In the genomic region with DNA sequence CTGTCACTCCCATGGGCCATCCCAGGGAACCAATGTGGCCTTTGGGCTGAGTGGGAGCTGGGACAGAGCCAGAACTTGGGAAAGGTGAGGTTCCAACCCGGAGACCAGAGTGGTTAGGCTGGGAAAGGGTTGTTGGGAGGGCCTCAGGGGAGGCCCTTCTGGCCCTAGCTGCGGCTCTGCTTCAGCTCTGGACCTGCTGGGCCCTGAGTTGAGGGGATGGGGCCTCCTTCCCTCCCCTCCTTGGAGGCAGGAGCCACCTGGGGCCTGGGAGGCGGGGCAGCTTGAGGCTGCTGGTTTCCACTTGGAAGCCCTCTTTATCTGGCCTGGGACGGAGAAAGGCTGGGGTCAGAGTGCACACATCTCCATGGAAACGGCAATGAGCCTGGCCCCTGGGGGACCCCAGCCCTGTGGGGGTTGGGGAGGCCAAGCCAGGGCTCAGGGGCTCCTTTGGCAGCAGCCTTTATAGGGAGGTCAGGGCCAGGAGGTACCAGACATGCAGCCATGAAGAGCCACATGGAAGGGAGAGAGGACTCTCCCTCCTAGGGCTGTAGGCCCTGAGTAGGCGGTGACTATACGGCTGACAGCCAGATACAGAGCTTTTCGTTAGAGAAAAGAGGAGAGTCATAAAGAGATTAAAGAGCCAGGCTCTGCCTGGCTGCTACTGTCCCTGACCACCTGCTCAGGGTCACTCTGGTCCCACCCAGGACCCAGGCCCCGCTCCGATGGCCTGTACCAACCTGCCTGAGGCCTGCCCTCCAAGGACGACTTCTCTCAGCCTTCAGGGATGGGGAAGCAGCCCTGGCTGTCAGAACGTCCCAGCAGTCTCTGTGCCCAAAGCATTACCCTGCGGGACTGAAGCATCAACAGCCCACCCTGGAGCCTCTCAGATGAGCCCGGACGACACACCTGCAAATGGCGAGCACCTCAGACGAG, we compare ENCODE assay signal across 33 cellular contexts. TPM values are rescaled to one million over a fixed set of nuclear protein-coding genes. Genes with fewer than 3 reads are reported as not detected.
DNase-seq lines count a peak whose midpoint lies in the region; ATAC-seq, FAIRE-seq and TF ChIP-seq lines count a peak whose summit lies in the region.
"Had no signal": no experiment of that assay in that cellular context is flagged by ENCODE, and none has a peak within 500 bp of the region (broad histone marks: within the 10 kb centered on the region; RNA-seq: fewer than 3 reads in every experiment).

No MANE protein-coding gene starts in this region.

- H3K18ac ChIP-seq in IMR-90 (ENCODE audit: low read depth, low read length), result no peak overlapping the region

- no peak for TF ChIP-seq CTCF in IMR-90 (conservative IDR thresholded peaks at IDR 0.05; ENCODE audit: low read depth, low read length)
- no peak for TF ChIP-seq CTCF in K562 (IDR thresholded peaks at IDR 0.05 in 2 of 3, conservative IDR thresholded peaks at IDR 0.05 in 1 of 3; ENCODE audit: insufficient read depth in 2 of 3, low read depth in 1 of 3, low read length in 3 of 3)

- H3K27ac ChIP-seq in BLaER1 treated with 17β-estradiol and CSF1 and Interleukin-3, amounts not matched to agents 10 nM and 100 nM, result peak overlapping the region in 3 of 11 experiments; percentile 3 to 20 (median 14); a peak in 3 of 22 replicates
- H3K27ac ChIP-seq in IMR-90 (ENCODE audit: insufficient read depth, low read length), result no peak overlapping the region
- H3K27ac ChIP-seq in K562 (ENCODE audit: extremely low read depth, low read depth, low read length), result peak overlapping the region; percentile 29; the same call in 1 of the 3 replicates
- H3K27ac ChIP-seq in CD8-positive, alpha-beta memory T cell (ENCODE audit: low read depth, low read length), result no peak overlapping the region
- H3K27ac ChIP-seq: ascending aorta, coronary artery, heart left ventricle, parathyroid adenoma, right atrium auricular region had no signal

- H3K4me2 ChIP-seq in BLaER1 treated with 17β-estradiol and CSF1 and Interleukin-3, amounts not matched to agents 10 nM and 100 nM, result peak overlapping the region; percentile 73 to 86 (median 81); a peak in 20 of 22 replicates
- H3K4me2 ChIP-seq in IMR-90 (ENCODE audit: low read depth, low read length) (no peak overlapping the region), K562 (ENCODE audit: insufficient read depth, low read length) (no peak overlapping the region; the same call in 1 of the 2 replicates)
- H3K4me2 ChIP-seq: smooth muscle cell had no signal

- H4K20me1 ChIP-seq in BLaER1 treated with 17β-estradiol and CSF1 and Interleukin-3, amounts not matched to agents 10 nM and 100 nM, result peaks cover 0 to 22% (median 0%) of the 10 kb centered on the region in 11 experiments; a peak in 3 of 22 replicates
- no peaks in the 10 kb centered on the region for H4K20me1 ChIP-seq in IMR-90 (ENCODE audit: insufficient read depth, low read length)
- no peaks in the 10 kb centered on the region for H4K20me1 ChIP-seq in K562 (replicated peaks; ENCODE audit: control insufficient read depth, insufficient read depth, low read length)

- WGBS in IMR-90 (ENCODE audit: extremely low coverage in 2 of 2, insufficient read length in 1 of 2), 2 experiments, result 87% methylated on average over 8 of the region's 17 CpGs; no CpG with 5 or more reads in 1 of the 2 experiments
- 65% methylated on average over 15 of the region's 17 CpGs for WGBS in K562 (ENCODE audit: insufficient coverage, low coverage, missing lambda C conversion rate)

- H2AFZ ChIP-seq in IMR-90 (replicated peaks; ENCODE audit: low read length, poor library complexity) (no peak overlapping the region), K562 (ENCODE audit: low read depth, low read length) (0 out of 2 replicates have a peak overlapping the region, but pooled peaks have one; percentile 25)
- H2AFZ ChIP-seq: parathyroid adenoma had no signal

- no peaks in the 10 kb centered on the region for H3K9me3 Mint-ChIP-seq in T-helper 2 cell treated with Interferon-gamma antibody and Interleukin-4, amounts not matched to agents 5 μg/mL and 100 μg/mL, for 36 hours
- no peaks in the 10 kb centered on the region for H3K9me3 Mint-ChIP-seq in CD8-positive, alpha-beta memory T cell
- H3K9me3 Mint-ChIP-seq: IgD-negative memory B cell, naive B cell, type B pancreatic cell had no signal

- no peak overlapping the region for H3K27ac Mint-ChIP-seq in T-helper 2 cell treated with Interferon-gamma antibody and Interleukin-4, amounts not matched to agents 5 μg/mL and 100 μg/mL, for 36 hours
- no peak overlapping the region for H3K27ac Mint-ChIP-seq in CD8-positive, alpha-beta memory T cell
- H3K27ac Mint-ChIP-seq: B cell had no signal

- in situ Hi-C loops in IMR-90 (cut with MboI; ENCODE audit: low sequenced_read_pairs) (no loop called here), K562 (cut with MboI) (no loop called here)

- H3K4me1 ChIP-seq in BLaER1 treated with 17β-estradiol and CSF1 and Interleukin-3, amounts not matched to agents 10 nM and 100 nM, result peaks cover 21 to 42% (median 36%) of the 10 kb centered on the region in 10 experiments
- H3K4me1 ChIP-seq in IMR-90 (ENCODE audit: control insufficient read depth, insufficient read depth, low read length) (0 out of 2 replicates have a peak, but pooled peaks cover 2% of the 10 kb centered on the region), K562 (replicated peaks in 1 of 2; ENCODE audit: control insufficient read depth in 2 of 2, insufficient read depth in 2 of 2, low read length in 2 of 2) (peaks cover 19 to 34% of the 10 kb centered on the region in 2 experiments), mucosa of stomach (ENCODE audit: control insufficient read depth, insufficient read depth, low read length) (peaks cover 32% of the 10 kb centered on the region)
- H3K4me1 ChIP-seq in CD8-positive, alpha-beta memory T cell (ENCODE audit: insufficient read depth, low read length), result peaks cover 20% of the 10 kb centered on the region
- H3K4me1 ChIP-seq: ascending aorta, parathyroid adenoma had no signal

- H3K79me1 ChIP-seq in IMR-90 (ENCODE audit: low read depth in 1 of 2, low read length in 2 of 2), result 0 out of 4 replicates have a peak, but pooled peaks cover 0 to 2% of the 10 kb centered on the region in 2 experiments

- H2AK5ac ChIP-seq in IMR-90 (ENCODE audit: low read depth, low read length), result no peak overlapping the region

- no peak for TF ChIP-seq RAD21 in IMR-90 (IDR thresholded peaks at IDR 0.05; ENCODE audit: low read length)
- no peak for TF ChIP-seq RAD21 in K562 (CRISPR knock-in tag; conservative IDR thresholded peaks at IDR 0.05 in 1 of 2, IDR thresholded peaks at IDR 0.05 in 1 of 2)

- peak; percentile 44 for FAIRE-seq in K562 (lab: Jason Lieb, UNC)
- FAIRE-seq: G401.6, keratinocyte had no signal

- no peak overlapping the region for H4K91ac ChIP-seq in IMR-90 (ENCODE audit: insufficient read depth, low read depth, low read length)

- dilution Hi-C loops in IMR-90 (cut with HindIII; ENCODE audit: low sequenced_read_pairs, unreplicated experiment), result no loop called here

- no peak for TF ChIP-seq POLR2A in IMR-90 (IDR thresholded peaks at IDR 0.05; ENCODE audit: low read depth, low read length)
- TF ChIP-seq POLR2A in K562 (conservative IDR thresholded peaks at IDR 0.05), result no peak

- H3K9me1 ChIP-seq in IMR-90 (ENCODE audit: insufficient read depth, low read length) (0 out of 2 replicates have a peak, but pooled peaks cover 3% of the 10 kb centered on the region), K562 (ENCODE audit: control insufficient read depth, insufficient read depth, low read length) (no peaks in the 10 kb centered on the region)

- intact Hi-C loops in IMR-90 (cut with micrococcal nuclease) (no loop called here), K562 (cut with micrococcal nuclease) (no loop called here)

- H2BK15ac ChIP-seq in IMR-90 (ENCODE audit: low read depth, low read length), result no peak overlapping the region

- H3K4me1 Mint-ChIP-seq in T-helper 2 cell treated with Interferon-gamma antibody and Interleukin-4, amounts not matched to agents 5 μg/mL and 100 μg/mL, for 36 hours (ENCODE audit: low read depth), result peaks cover 15% of the 10 kb centered on the region
- peaks cover 16 to 21% (median 18%) of the 10 kb centered on the region in 3 donors for H3K4me1 Mint-ChIP-seq in CD8-positive, alpha-beta memory T cell

- H3K36me3 Mint-ChIP-seq in T-helper 2 cell treated with Interferon-gamma antibody and Interleukin-4, amounts not matched to agents 5 μg/mL and 100 μg/mL, for 36 hours (ENCODE audit: low read depth), result no peaks in the 10 kb centered on the region
- no peaks in the 10 kb centered on the region for H3K36me3 Mint-ChIP-seq in CD8-positive, alpha-beta memory T cell
- H3K36me3 Mint-ChIP-seq: activated naive CD8-positive, alpha-beta T cell; IgD-negative memory B cell; naive B cell; type B pancreatic cell had no signal

- no peak overlapping the region for H2BK20ac ChIP-seq in IMR-90 (ENCODE audit: low read depth, low read length)

- H3K9me3 ChIP-seq in BLaER1 treated with 17β-estradiol and CSF1 and Interleukin-3, amounts not matched to agents 10 nM and 100 nM (replicated peaks in 1 of 11), result no peaks in the 10 kb centered on the region
- H3K9me3 ChIP-seq in IMR-90 (ENCODE audit: control insufficient read depth, insufficient read depth, low read length) (no peaks in the 10 kb centered on the region), K562 (replicated peaks; ENCODE audit: control insufficient read depth, insufficient read depth, low read depth, low read length) (no peaks in the 10 kb centered on the region), mucosa of stomach (ENCODE audit: control insufficient read depth, low read length) (no peaks in the 10 kb centered on the region)
- H3K9me3 ChIP-seq in CD8-positive, alpha-beta memory T cell (ENCODE audit: low read length), result no peaks in the 10 kb centered on the region
- H3K9me3 ChIP-seq: ascending aorta, heart left ventricle, right atrium auricular region had no signal

- no peak overlapping the region for H3K56ac ChIP-seq in IMR-90 (ENCODE audit: extremely low read depth, insufficient read depth, low read length)

- H3K27me3 Mint-ChIP-seq in T-helper 2 cell treated with Interferon-gamma antibody and Interleukin-4, amounts not matched to agents 5 μg/mL and 100 μg/mL, for 36 hours (ENCODE audit: low read depth), result no peaks in the 10 kb centered on the region
- no peaks in the 10 kb centered on the region for H3K27me3 Mint-ChIP-seq in CD8-positive, alpha-beta memory T cell
- H3K27me3 Mint-ChIP-seq: activated naive CD8-positive, alpha-beta T cell; B cell; naive B cell had no signal

- no peak overlapping the region for H2BK5ac ChIP-seq in IMR-90 (ENCODE audit: low read depth, low read length, poor library complexity, severe bottlenecking)

- CTCF ChIA-PET in IMR-90 (lab: Yijun Ruan, JAX), result no interaction called here
- CTCF ChIA-PET in K562 (lab: Yijun Ruan, JAX; ENCODE audit: low intra/inter-chr PET ratio), result no interaction called here
- CTCF ChIA-PET in CD8-positive, alpha-beta memory T cell (lab: Charles Lee), result no interaction called here

- H3K4me3 Mint-ChIP-seq in T-helper 2 cell treated with Interferon-gamma antibody and Interleukin-4, amounts not matched to agents 5 μg/mL and 100 μg/mL, for 36 hours, result no peak overlapping the region
- H3K4me3 Mint-ChIP-seq in CD8-positive, alpha-beta memory T cell, result peak overlapping the region in 2 of 7 donors; percentile 11 to 65

- no peak overlapping the region for H4K5ac ChIP-seq in IMR-90 (ENCODE audit: low read depth, low read length)

- no peak overlapping the region for H3K4me3 ChIP-seq in BLaER1 treated with 17β-estradiol and CSF1 and Interleukin-3, amounts not matched to agents 10 nM and 100 nM
- H3K4me3 ChIP-seq in IMR-90 (ENCODE audit: insufficient read depth, low read depth, low read length), result no peak overlapping the region
- no peak overlapping the region for H3K4me3 ChIP-seq in K562
- no peak overlapping the region for H3K4me3 ChIP-seq in mucosa of stomach (ENCODE audit: low read length)
- H3K4me3 ChIP-seq in CD8-positive, alpha-beta memory T cell (ENCODE audit: low read length), result no peak overlapping the region
- H3K4me3 ChIP-seq: ascending aorta, coronary artery, heart left ventricle, right atrium auricular region, smooth muscle cell had no signal

- ATAC-seq in IMR-90 (ENCODE audit: low read depth) (no peak), K562 (peak; percentile 44)
- ATAC-seq: HCT116, heart left ventricle, Right ventricle myocardium inferior, SK-N-SH treated with all-trans-retinoic acid at 6 μM for 48 hours had no signal

- H3K23ac ChIP-seq in IMR-90 (ENCODE audit: low read depth, low read length), result no peak overlapping the region

- H3K14ac ChIP-seq in IMR-90 (replicated peaks; ENCODE audit: low read depth, low read length), result no peak overlapping the region

- H3K9ac ChIP-seq in BLaER1 treated with 17β-estradiol and CSF1 and Interleukin-3, amounts not matched to agents 10 nM and 100 nM, result peak overlapping the region in 6 of 11 experiments; percentile 5 to 54 (median 16); a peak in 6 of 22 replicates
- H3K9ac ChIP-seq in IMR-90 (ENCODE audit: low read depth, low read length) (no peak overlapping the region), K562 (ENCODE audit: insufficient read depth in 1 of 2, low read depth in 2 of 2, low read length in 2 of 2) (peak overlapping the region; percentile 20 to 85), mucosa of stomach (ENCODE audit: low read length) (peak overlapping the region; percentile 4)
- H3K9ac ChIP-seq: parathyroid adenoma had no signal

- TF ChIP-seq EP300 in K562 (IDR thresholded peaks at IDR 0.05; ENCODE audit: low read length), result no peak

- POLR2A ChIA-PET in IMR-90 (lab: Charles Lee; ENCODE audit: unreplicated experiment), result no interaction called here
- POLR2A ChIA-PET in K562 (lab: Yijun Ruan, JAX), result interaction anchor here (0.6 to 1.8 kb wide), 5 partner anchors 9 to 19 kb away, joined by 3 to 5 read pairs (median 4); no protein-coding TSS in a partner anchor
- POLR2A ChIA-PET in CD8-positive, alpha-beta memory T cell (lab: Charles Lee), result no interaction called here

- H2BK120ac ChIP-seq in IMR-90 (ENCODE audit: low read depth, low read length), result no peak overlapping the region

- no peak overlapping the region for H4K8ac ChIP-seq in IMR-90 (ENCODE audit: low read depth in 2 of 2, low read length in 2 of 2)

- BruUV-seq in IMR-90 (replicated peaks; lab: Mats Ljungman, UMichigan) (no TSS peak), K562 (replicated peaks; lab: Mats Ljungman, UMichigan) (no TSS peak)

- H3K79me2 ChIP-seq in K562 (ENCODE audit: control insufficient read depth, insufficient read depth, low read length), result no peaks in the 10 kb centered on the region
- H3K79me2 ChIP-seq: parathyroid adenoma had no signal

- H2AK9ac ChIP-seq in IMR-90 (replicated peaks; ENCODE audit: low read depth, low read length, poor library complexity), result peak overlapping the region; percentile 76

- H3K36me3 ChIP-seq in BLaER1 treated with 17β-estradiol and CSF1 and Interleukin-3, amounts not matched to agents 10 nM and 100 nM, result no peaks in the 10 kb centered on the region
- H3K36me3 ChIP-seq in IMR-90 (ENCODE audit: control insufficient read depth, insufficient read depth, low read length) (no peaks in the 10 kb centered on the region), K562 (ENCODE audit: control insufficient read depth, insufficient read depth, low read length) (no peaks in the 10 kb centered on the region), mucosa of stomach (ENCODE audit: control insufficient read depth, insufficient read depth, low read length) (no peaks in the 10 kb centered on the region)
- H3K36me3 ChIP-seq in CD8-positive, alpha-beta memory T cell (ENCODE audit: insufficient read depth, low read length), result no peaks in the 10 kb centered on the region
- H3K36me3 ChIP-seq: ascending aorta, heart left ventricle, right atrium auricular region had no signal

- DNase-seq in IMR-90, result no peak
- peak in 2 of 4 experiments; percentile 47 to 58 for DNase-seq in K562 (ENCODE audit: extremely low read depth in 1 of 4, low spot score in 3 of 4)
- DNase-seq in midbrain (lab: John Stamatoyannopoulos, UW), result no peak
- DNase-seq in T-helper 2 cell treated with Interferon-gamma antibody and Interleukin-4, amounts not matched to agents 5 μg/mL and 100 μg/mL, for 36 hours (ENCODE audit: low spot score), result no peak
- DNase-seq in CD8-positive, alpha-beta memory T cell, result no peak
- DNase-seq in activated CD4-positive, CD25-positive, alpha-beta regulatory T cell treated with anti-CD3 and anti-CD28 coated beads, Interleukin-2, amount 50 U/mL, for 72 hours, result no peak
- DNase-seq: ACHN; activated CD4-positive, alpha-beta T cell treated with anti-CD3 and anti-CD28 coated beads for 4 hours; activated effector memory CD4-positive, alpha-beta T cell treated with Interleukin-2 at 50 U/mL for 16 hours; activated T-cell treated with anti-CD3 and anti-CD28 coated beads, Interleukin-2, amount 50 U/mL, for 1 hour; COR-L47; heart left ventricle; naive B cell; NCI-H1092; NCI-H1930; NCI-H524 treated with DMSO at 0.1 percent for 48 hours; stimulated activated naive CD4-positive, alpha-beta T cell had no signal

- H3K27me3 ChIP-seq in BLaER1 treated with 17β-estradiol and CSF1 and Interleukin-3, amounts not matched to agents 10 nM and 100 nM, result peaks cover 0 to 6% (median 0%) of the 10 kb centered on the region in 11 experiments; a peak in 2 of 22 replicates
- H3K27me3 ChIP-seq in IMR-90 (ENCODE audit: control insufficient read depth, insufficient read depth, low read length) (peaks cover 2% of the 10 kb centered on the region; the same call in 1 of the 2 replicates), K562 (ENCODE audit: control insufficient read depth in 2 of 2, insufficient read depth in 2 of 2, low read length in 2 of 2) (no peaks in the 10 kb centered on the region), mucosa of stomach (ENCODE audit: control insufficient read depth, insufficient read depth, low read length) (peaks cover 16% of the 10 kb centered on the region)
- H3K27me3 ChIP-seq in CD8-positive, alpha-beta memory T cell (ENCODE audit: insufficient read depth, low read length, poor library complexity, severe bottlenecking), result no peaks in the 10 kb centered on the region
- H3K27me3 ChIP-seq: ascending aorta, right atrium auricular region had no signal

- H3K4ac ChIP-seq in IMR-90 (ENCODE audit: low read depth, low read length), result no peak overlapping the region

RNA-seq across cellular contexts. Expression of a gene that starts 6.9 kb away (rescaled TPM):
- total RNA-seq in IMR-90 (2012; rRNA removed) (62.2 and 68.1 TPM in 2 replicates), K562 (2014; rRNA removed) (51.8 and 60.7 TPM in 2 replicates), K562 (2014; rRNA removed; fragmentation: Illumina TruSeq; extraction: Trizol) (76.3 and 81.4 TPM in 2 replicates), K562 (2015; rRNA removed; fragmentation: Illumina TruSeq; extraction: Trizol) (55.7 and 58.8 TPM in 2 replicates), K562 (2021) (112 and 126 TPM in 2 replicates)
- polyA plus RNA-seq in IMR-90 (2012; rRNA removed) (29.4 and 35.9 TPM in 2 replicates), K562 (2011; rRNA removed) (48.5 and 59.2 TPM in 2 replicates), K562 (2014; fragmentation: Illumina TruSeq; extraction: Trizol) (62.7 and 74.1 TPM in 2 replicates), K562 (2014; fragmentation: Nextera tagmentation; extraction: Ambion mirVana) (1 to 10 TPM; 6.4 to 9.7 TPM), K562 (2014; rRNA removed) (53.5 and 58.5 TPM in 2 replicates)
- polyA plus RNA-seq in IMR-90 (2012; cell fraction: cytosol; rRNA removed), result 16.7 and 21.3 TPM in 2 replicates
- polyA plus RNA-seq in IMR-90 (2012; cell fraction: nucleus; rRNA removed; ENCODE audit: low replicate concordance), result 73.1 and 75.4 TPM in 2 replicates
- 289 and 389 TPM in 2 replicates for total RNA-seq in K562 (2011; cell fraction: chromatin; rRNA removed; ENCODE audit: low replicate concordance)
- 139 and 156 TPM in 2 replicates for total RNA-seq in K562 (2011; cell fraction: nucleolus; rRNA removed)
- total RNA-seq in K562 (2011; cell fraction: nucleoplasm; rRNA removed), result 199 and 236 TPM in 2 replicates
- polyA plus RNA-seq in K562 (2011; cell fraction: cytosol; rRNA removed), result 29.9 and 35.2 TPM in 2 replicates
- 134 and 155 TPM in 2 replicates for polyA plus RNA-seq in K562 (2011; cell fraction: nucleus; rRNA removed)
- 52.3 and 53.7 TPM in 2 replicates for polyA plus RNA-seq in K562 (2012)
- 106 and 124 TPM in 2 replicates for polyA minus RNA-seq in K562 (2011; rRNA and poly(A)+ RNA removed)
- polyA minus RNA-seq in K562 (2011; cell fraction: cytosol; rRNA and poly(A)+ RNA removed), result 58.0 and 70.8 TPM in 2 replicates
- polyA minus RNA-seq in K562 (2011; cell fraction: nucleus; rRNA and poly(A)+ RNA removed), result 57.1 and 96.7 TPM in 2 replicates
- 100 to 1,000 TPM; 150 to 152 TPM for total RNA-seq in CD8-positive, alpha-beta memory T cell
- 9.0 TPM for polyA plus RNA-seq in CD8-positive, alpha-beta memory T cell

RNA-seq across cellular contexts. Expression of a gene that starts 8.4 kb away (rescaled TPM):
- total RNA-seq in IMR-90 (2012; rRNA removed), result 49.3 and 68.0 TPM in 2 replicates
- 25.0 and 28.2 TPM in 2 replicates for polyA plus RNA-seq in IMR-90 (2012; rRNA removed)
- 14.8 and 16.4 TPM in 2 replicates for polyA plus RNA-seq in IMR-90 (2012; cell fraction: cytosol; rRNA removed)
- 60.7 and 127 TPM in 2 replicates for polyA plus RNA-seq in IMR-90 (2012; cell fraction: nucleus; rRNA removed; ENCODE audit: low replicate concordance)
- total RNA-seq in K562 (2011; cell fraction: chromatin; rRNA removed; ENCODE audit: low replicate concordance), result 127 and 320 TPM in 2 replicates
- total RNA-seq in K562 (2011; cell fraction: nucleolus; rRNA removed), result 226 and 230 TPM in 2 replicates
- total RNA-seq in K562 (2011; cell fraction: nucleoplasm; rRNA removed), result 127 and 144 TPM in 2 replicates
- 99.1 and 118 TPM in 2 replicates for total RNA-seq in K562 (2014; rRNA removed)
- 26.9 and 33.1 TPM in 2 replicates for total RNA-seq in K562 (2014; rRNA removed; fragmentation: Illumina TruSeq; extraction: Trizol)
- 48.3 and 49.6 TPM in 2 replicates for total RNA-seq in K562 (2015; rRNA removed; fragmentation: Illumina TruSeq; extraction: Trizol)
- 105 and 109 TPM in 2 replicates for total RNA-seq in K562 (2021)
- 28.3 and 38.6 TPM in 2 replicates for polyA plus RNA-seq in K562 (2011; rRNA removed)
- 25.3 and 48.8 TPM in 2 replicates for polyA plus RNA-seq in K562 (2011; cell fraction: cytosol; rRNA removed)
- polyA plus RNA-seq in K562 (2011; cell fraction: nucleus; rRNA removed), result 122 and 226 TPM in 2 replicates
- 34.0 and 53.2 TPM in 2 replicates for polyA plus RNA-seq in K562 (2012)
- 35.0 and 44.2 TPM in 2 replicates for polyA plus RNA-seq in K562 (2014; fragmentation: Illumina TruSeq; extraction: Trizol)
- 1 to 10 TPM; 3.9 to 5.6 TPM for polyA plus RNA-seq in K562 (2014; fragmentation: Nextera tagmentation; extraction: Ambion mirVana)
- 67.7 and 72.0 TPM in 2 replicates for polyA plus RNA-seq in K562 (2014; rRNA removed)
- 43.8 and 47.1 TPM in 2 replicates for polyA minus RNA-seq in K562 (2011; rRNA and poly(A)+ RNA removed)
- 67.2 and 76.8 TPM in 2 replicates for polyA minus RNA-seq in K562 (2011; cell fraction: cytosol; rRNA and poly(A)+ RNA removed)
- 76.1 and 82.1 TPM in 2 replicates for polyA minus RNA-seq in K562 (2011; cell fraction: nucleus; rRNA and poly(A)+ RNA removed)
- 10 to 100 TPM; 85.4 to 87.3 TPM for total RNA-seq in CD8-positive, alpha-beta memory T cell
- polyA plus RNA-seq in CD8-positive, alpha-beta memory T cell, result 15.5 TPM

Comparison
In these comparisons a context has a peak if more than half of its experiments do, and no peak if none do; other contexts are left out.
1. H3K4me2 ChIP-seq: peak in BLaER1 treated with 17β-estradiol and CSF1 and Interleukin-3, amounts not matched to agents 10 nM and 100 nM (11 of 11); none in IMR-90 (single experiment) and K562 (single experiment).